In the genomic region with DNA sequence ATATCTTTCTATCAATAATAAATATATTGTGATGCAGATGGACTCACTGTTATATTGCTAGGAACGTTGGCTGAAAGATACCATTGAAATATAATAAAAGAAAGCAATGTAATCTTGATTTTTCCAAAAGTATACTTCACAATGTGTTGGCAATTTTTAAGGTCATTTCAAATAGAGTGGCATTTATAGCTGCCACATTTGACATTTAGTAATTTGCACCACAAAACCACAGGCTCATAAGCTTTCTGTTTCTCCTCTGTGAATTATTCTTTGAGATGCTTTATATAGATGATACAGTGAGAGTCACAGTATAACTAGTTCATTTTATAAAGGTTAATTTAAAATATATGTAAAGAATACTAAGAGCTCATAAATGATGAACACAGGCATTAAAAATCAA, we compare ENCODE assay signal across 19 cellular contexts.
"Had no signal": no experiment of that assay in that cellular context is flagged by ENCODE, and none has a peak within 500 bp of the region (broad histone marks: within the 10 kb centered on the region; RNA-seq: fewer than 3 reads in every experiment).

No MANE protein-coding gene starts in this region.

- H3K27ac ChIP-seq: RWPE1 had no signal

- H3K4me3 ChIP-seq: MG63 had no signal

- H3K27me3 ChIP-seq: MG63 had no signal

- H3K36me3 ChIP-seq: MG63 had no signal

- H3K9me3 ChIP-seq: MG63 had no signal

- ATAC-seq: HepG2, SK-N-SH treated with all-trans-retinoic acid at 6 μM for 48 hours had no signal

- DNase-seq: IMR-90, KG1, MG63, NCI-H1092, NCI-H1105 treated with DMSO at 0.1 percent for 48 hours, NCI-H1417 treated with DMSO at 0.1 percent for 48 hours, NCI-H146, NCI-H1694 treated with DMSO at 0.1 percent for 48 hours, NCI-H1930, NCI-H2081, NCI-H2107, NCI-H2227 treated with DMSO at 0.1 percent for 48 hours, NCI-H524, NCI-H526 treated with DMSO at 0.1 percent for 48 hours, NCI-H748 treated with DMSO at 0.1 percent for 48 hours, SHP77 had no signal
